26 cellular contexts compared by ENCODE assay signal in genomic region chr6:168860987-168861386, GRCh38.
"Had no signal": no experiment of that assay in that cellular context is flagged by ENCODE, and none has a peak within 500 bp of the region (broad histone marks: within the 10 kb centered on the region; RNA-seq: fewer than 3 reads in every experiment).

No MANE protein-coding gene starts in this region.

- H3K9ac ChIP-seq: parathyroid adenoma had no signal

- H3K27me3 ChIP-seq: ovary, right lobe of liver, sigmoid colon, suprapubic skin, thyroid gland, tibial nerve, upper lobe of left lung, uterus had no signal

- FAIRE-seq: small intestine had no signal

- H3K4me1 ChIP-seq: parathyroid adenoma, right lobe of liver, sigmoid colon, suprapubic skin, thyroid gland, tibial nerve, upper lobe of left lung, uterus had no signal

- H3K27ac ChIP-seq: ovary, parathyroid adenoma, psoas muscle, right lobe of liver, sigmoid colon, suprapubic skin, thoracic aorta, thyroid gland, upper lobe of left lung, uterus had no signal

- DNase-seq: naive B cell; naive thymus-derived CD8-positive, alpha-beta T cell; nephron progenitor cell; occipital lobe; ovary; psoas muscle; right cardiac atrium; right lobe of liver; sigmoid colon; small intestine; stimulated activated CD4-positive, alpha-beta T cell treated with anti-CD3 and anti-CD28 coated beads, Interleukin-1b, Interleukin-23, amount 100 ng/mL, for 48 hours; stimulated activated CD4-positive, alpha-beta T cell treated with anti-CD3 and anti-CD28 coated beads, Interleukin-4, amount 100 ng/mL, for 1 hour; stimulated activated CD4-positive, alpha-beta T cell treated with anti-CD3 and anti-CD28 coated beads, Interleukin-4, amount 100 ng/mL, for 4 hours; stimulated activated CD8-positive, alpha-beta memory T cell treated with anti-CD3 and anti-CD28 coated beads, Interleukin-4, amount 100 ng/mL, for 48 hours; stimulated activated naive CD4-positive, alpha-beta T cell; stimulated activated naive CD8-positive, alpha-beta T cell treated with anti-CD3 and anti-CD28 coated beads, Interleukin-15, amount 100 ng/mL, for 72 hours; stimulated activated naive CD8-positive, alpha-beta T cell treated with anti-CD3 and anti-CD28 coated beads, Interleukin-15, Interleukin-2, amounts not matched to agents 100 U/mL and 50 U/mL, for 24 hours; substantia nigra; thyroid gland; trophoblast cell; upper lobe of left lung; uterus had no signal

- H2AFZ ChIP-seq: parathyroid adenoma had no signal

- H3K9me3 ChIP-seq: ovary, psoas muscle, right lobe of liver, sigmoid colon, suprapubic skin, thoracic aorta, thyroid gland, tibial nerve, upper lobe of left lung, uterus had no signal

- ATAC-seq: naive thymus-derived CD8-positive, alpha-beta T cell; psoas muscle; right cardiac atrium; right lobe of liver; stimulated activated naive CD8-positive, alpha-beta T cell treated with anti-CD3 and anti-CD28 coated beads, Interleukin-15, amount 100 ng/mL, for 72 hours; stimulated activated naive CD8-positive, alpha-beta T cell treated with anti-CD3 and anti-CD28 coated beads, Interleukin-15, Interleukin-2, amounts not matched to agents 100 U/mL and 50 U/mL, for 24 hours had no signal

- H3K79me2 ChIP-seq: parathyroid adenoma had no signal

- H3K4me3 ChIP-seq: ovary, psoas muscle, right lobe of liver, sigmoid colon, suprapubic skin, thoracic aorta, thyroid gland, tibial nerve, upper lobe of left lung, uterus had no signal

- H3K36me3 ChIP-seq: ovary, right lobe of liver, sigmoid colon, suprapubic skin, thoracic aorta, thyroid gland, tibial nerve, upper lobe of left lung, uterus had no signal
